Comparison of ENCODE assay signal across 9 cellular contexts in genomic region chr7:92835851-92836488, GRCh38. TPM values are rescaled to one million over a fixed set of nuclear protein-coding genes. Genes with fewer than 3 reads are reported as not detected.
DNase-seq lines count a peak whose midpoint lies in the region; ATAC-seq and TF ChIP-seq lines count a peak whose summit lies in the region.
"Had no signal": no experiment of that assay in that cellular context is flagged by ENCODE, and none has a peak within 500 bp of the region (broad histone marks: within the 10 kb centered on the region; RNA-seq: fewer than 3 reads in every experiment).

No MANE protein-coding gene starts in this region.

- no TSS peak for BruUV-seq in Panc1 (replicated peaks; lab: Mats Ljungman, UMichigan)

- DNase-seq in NCI-H1417 (lab: John Stamatoyannopoulos, UW) = peak in 2 of 3 experiments; percentile 67 to 70
- DNase-seq in NCI-H1417 treated with DMSO at 0.1 percent for 48 hours (lab: John Stamatoyannopoulos, UW) = no peak
- DNase-seq in Panc1 (ENCODE audit: low read depth, low spot score) = no peak
- peak; percentile 59 for DNase-seq in activated naive CD4-positive, alpha-beta T cell treated with anti-CD3 and anti-CD28 coated beads, Interleukin-2, amount 10 ng/mL, durations not matched to agents 7 days and 5 days
- DNase-seq in left cardiac atrium = peak; percentile 33
- peak; percentile 65 for DNase-seq in sigmoid colon

- H3K9me3 ChIP-seq in Panc1 (ENCODE audit: control insufficient read depth, insufficient read depth, low read depth, low read length) (no peaks in the 10 kb centered on the region), sigmoid colon (no peaks in the 10 kb centered on the region)

- H3K27ac ChIP-seq in Panc1 (ENCODE audit: low read length) (peak overlapping the region; percentile 89), sigmoid colon (peak overlapping the region; percentile 79 to 97 (median 93))
- H3K27ac ChIP-seq: 22Rv1 had no signal

- ATAC-seq in Panc1 (peak; percentile 2; the same call in 1 of the 2 replicates), left cardiac atrium (peak; percentile 1 to 3), HG02981 (IDR thresholded peaks at IDR 0.05; ENCODE audit: unreplicated experiment) (no peak), GM18907 (IDR thresholded peaks at IDR 0.05; ENCODE audit: unreplicated experiment) (no peak)

- peak overlapping the region; percentile 86 for H3K4me3 Mint-ChIP-seq in activated naive CD4-positive, alpha-beta T cell treated with anti-CD3 and anti-CD28 coated beads, Interleukin-2, amount 10 ng/mL, durations not matched to agents 7 days and 5 days

- peaks cover 36% of the 10 kb centered on the region for H3K27me3 Mint-ChIP-seq in activated naive CD4-positive, alpha-beta T cell treated with anti-CD3 and anti-CD28 coated beads, Interleukin-2, amount 10 ng/mL, durations not matched to agents 7 days and 5 days

- no peaks in the 10 kb centered on the region; the same call in 1 of the 2 replicates for H3K27me3 ChIP-seq in Panc1 (ENCODE audit: control insufficient read depth, insufficient read depth, low read length)
- H3K27me3 ChIP-seq in sigmoid colon = no peaks in the 10 kb centered on the region

- no peaks in the 10 kb centered on the region for H3K9me3 Mint-ChIP-seq in activated naive CD4-positive, alpha-beta T cell treated with anti-CD3 and anti-CD28 coated beads, Interleukin-2, amount 10 ng/mL, durations not matched to agents 7 days and 5 days

- peaks cover 2% of the 10 kb centered on the region for H3K36me3 ChIP-seq in Panc1 (ENCODE audit: control insufficient read depth, insufficient read depth, low read length)
- H3K36me3 ChIP-seq in sigmoid colon = no peaks in the 10 kb centered on the region

- H3K4me1 ChIP-seq in Panc1 (ENCODE audit: control insufficient read depth, insufficient read depth, low read length) (peaks cover 14% of the 10 kb centered on the region), sigmoid colon (peaks cover 0 to 18% (median 10%) of the 10 kb centered on the region in 4 donors)

- peak overlapping the region; percentile 94 to 97 for H3K4me3 ChIP-seq in Panc1 (ENCODE audit: low read depth in 2 of 2, low read length in 2 of 2)
- H3K4me3 ChIP-seq in sigmoid colon = peak overlapping the region; percentile 55 to 84 (median 80)

- in situ Hi-C loops in Panc1 (cut with HindIII; ENCODE audit: low pct_unique_long_range_greater_than_20kb, low sequenced_read_pairs) = no loop called here

- POLR2A ChIA-PET in Panc1 (lab: Charles Lee) = interaction anchor here (0.7 kb wide), 1 partner anchor 203 kb away, joined by 3 read pairs; no protein-coding TSS in a partner anchor

- TF ChIP-seq CTCF in Panc1 (IDR thresholded peaks at IDR 0.05) = no peak
- TF ChIP-seq CTCF in sigmoid colon (IDR thresholded peaks at IDR 0.05) = no peak

- peaks cover 33% of the 10 kb centered on the region for H3K36me3 Mint-ChIP-seq in activated naive CD4-positive, alpha-beta T cell treated with anti-CD3 and anti-CD28 coated beads, Interleukin-2, amount 10 ng/mL, durations not matched to agents 7 days and 5 days

- no peak for TF ChIP-seq POLR2A in sigmoid colon (IDR thresholded peaks at IDR 0.05)

- TF ChIP-seq EP300 in sigmoid colon (IDR thresholded peaks at IDR 0.05) = no peak

- peaks cover 21% of the 10 kb centered on the region for H3K4me1 Mint-ChIP-seq in activated naive CD4-positive, alpha-beta T cell treated with anti-CD3 and anti-CD28 coated beads, Interleukin-2, amount 10 ng/mL, durations not matched to agents 7 days and 5 days

- intact Hi-C loops in Panc1 (cut with micrococcal nuclease; ENCODE audit: unreplicated experiment) (loop anchor here (1.0 kb wide), 1 partner anchor 219 kb away; no protein-coding TSS in a partner anchor), left cardiac atrium (cut with DNase I) (loop anchor here (10.0 kb wide), 3 partner anchors 111 to 219 kb away; no protein-coding TSS in a partner anchor), sigmoid colon (cut with DNase I) (loop anchor here (5.0 kb wide), 1 partner anchor 221 kb away; no protein-coding TSS in a partner anchor)

- peak overlapping the region; percentile 87 for H3K27ac Mint-ChIP-seq in activated naive CD4-positive, alpha-beta T cell treated with anti-CD3 and anti-CD28 coated beads, Interleukin-2, amount 10 ng/mL, durations not matched to agents 7 days and 5 days

- WGBS in sigmoid colon, 2 donors = 0 to 1% methylated on average over 32 of the region's 32 CpGs

- CTCF ChIA-PET in Panc1 (lab: Charles Lee) = interaction anchor here (0.7 kb wide), 1 partner anchor 588 kb away, joined by 3 read pairs; no protein-coding TSS in a partner anchor
- CTCF ChIA-PET in activated naive CD4-positive, alpha-beta T cell treated with anti-CD3 and anti-CD28 coated beads, Interleukin-2, amount 10 ng/mL, durations not matched to agents 7 days and 5 days (lab: Charles Lee) = interaction anchor here (3.1 kb wide), 1 partner anchor 215 kb away, joined by 14 read pairs; no protein-coding TSS in a partner anchor

RNA-seq across cellular contexts. Expression of gene CDK6, which starts 0.4 kb away (rescaled TPM):
- total RNA-seq in Panc1 (2021; ENCODE audit: unreplicated experiment) (57.4 TPM), left cardiac atrium (10 to 100 TPM; 12.9 to 13.9 TPM), sigmoid colon (10 to 100 TPM; 13.3 to 25.8 (median 19.9) TPM)
- 8.6 TPM for polyA plus RNA-seq in Panc1 (2012; ENCODE audit: insufficient read length)
- 1 to 10 TPM; 2.4 to 7.1 (median 3.2) TPM for polyA plus RNA-seq in sigmoid colon

Comparison
In these comparisons a context has a peak if more than half of its experiments do, and no peak if none do; other contexts are left out.
1. DNase-seq: peak in NCI-H1417 (2 of 3), activated naive CD4-positive, alpha-beta T cell treated with anti-CD3 and anti-CD28 coated beads, Interleukin-2, amount 10 ng/mL, durations not matched to agents 7 days and 5 days (single experiment), left cardiac atrium (single experiment) and sigmoid colon (single experiment); none in NCI-H1417 treated with DMSO at 0.1 percent for 48 hours (single experiment) and Panc1 (single experiment).
2. ATAC-seq: peak in Panc1 (single experiment) and left cardiac atrium (2 of 2); none in HG02981 (single experiment) and GM18907 (single experiment).